In the genomic region with DNA sequence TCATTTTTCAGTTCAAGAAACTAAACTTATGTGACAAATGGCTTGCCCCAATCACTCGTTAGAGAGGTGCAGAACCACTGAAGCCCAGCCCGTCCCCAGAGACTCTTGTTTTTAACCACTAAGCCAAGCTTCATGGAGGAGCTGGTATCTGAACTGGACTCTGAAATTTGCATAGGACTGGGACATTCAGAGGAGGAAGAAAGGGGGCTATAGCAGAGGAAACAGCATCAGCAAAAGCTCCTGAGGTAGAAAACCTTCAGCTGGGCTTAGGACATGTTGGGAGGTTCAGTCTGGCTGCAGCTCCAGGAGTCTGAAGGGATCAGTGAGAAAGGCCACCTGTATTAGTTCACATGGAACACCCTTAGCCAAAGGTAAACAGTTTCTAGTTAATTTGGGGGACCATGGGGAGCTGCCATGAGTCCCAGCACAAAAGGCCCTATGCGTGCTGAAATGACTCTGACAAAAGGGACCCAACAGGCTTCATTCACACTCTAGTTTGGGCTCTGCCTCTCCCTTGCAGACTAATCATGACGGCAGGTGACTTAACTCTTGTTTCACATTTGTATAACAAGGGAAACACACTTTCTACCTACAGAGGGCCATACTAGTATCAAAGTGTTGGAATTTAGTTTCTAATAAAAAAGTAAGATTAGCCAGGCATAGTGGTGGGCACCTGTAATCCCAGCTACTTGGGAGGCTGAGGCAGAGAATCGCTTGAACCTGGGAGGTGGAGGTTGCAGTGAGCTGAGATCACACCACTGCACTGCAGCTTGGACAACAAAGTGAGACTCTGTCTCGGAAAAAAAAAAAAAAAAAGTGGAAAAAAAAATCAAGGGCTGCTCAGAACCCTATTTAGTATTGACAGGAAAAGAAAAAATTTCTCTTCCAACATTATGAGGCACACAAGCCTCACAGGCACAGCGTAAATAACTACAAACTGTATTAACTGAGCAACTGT, we compare ENCODE assay signal across 12 cellular contexts. TPM values are rescaled to one million over a fixed set of nuclear protein-coding genes. Genes with fewer than 3 reads are reported as not detected.
DNase-seq lines count a peak whose midpoint lies in the region; ATAC-seq, FAIRE-seq and TF ChIP-seq lines count a peak whose summit lies in the region.
"Had no signal": no experiment of that assay in that cellular context is flagged by ENCODE, and none has a peak within 500 bp of the region (broad histone marks: within the 10 kb centered on the region; RNA-seq: fewer than 3 reads in every experiment).

No MANE protein-coding gene starts in this region.

- DNase-seq in GM12865 (ENCODE audit: low read depth) (peak; percentile 91), GM20000 (ENCODE audit: low spot score) (peak; percentile 61), Peyer's patch (peak in 2 of 3 donors; percentile 73 to 77), COLO829 (ENCODE audit: low spot score) (no peak), NOMO-1 treated with dmso at 0.1 percent for 144 hours (lab: John Stamatoyannopoulos, UW; ENCODE audit: unreplicated experiment) (no peak), frontal cortex (ENCODE audit: low spot score in 2 of 2) (no peak), COLO668 (lab: John Stamatoyannopoulos, UW; ENCODE audit: unreplicated experiment) (no peak)
- DNase-seq: activated CD4-positive, CD25-positive, alpha-beta regulatory T cell treated with anti-CD3 and anti-CD28 coated beads, Interleukin-2, amount 50 U/mL, for 72 hours; activated naive CD8-positive, alpha-beta T cell treated with anti-CD3 and anti-CD28 coated beads, Interleukin-2, amount 10 ng/mL, durations not matched to agents 7 days and 5 days; effector CD8-positive, alpha-beta T cell; NCI-H1105 treated with DMSO at 0.1 percent for 48 hours had no signal

- no peaks in the 10 kb centered on the region for H3K36me3 ChIP-seq in Peyer's patch

- TF ChIP-seq POLR2A in Peyer's patch (IDR thresholded peaks at IDR 0.05), result no peak

- peak; percentile 76 for ATAC-seq in HG03025 (IDR thresholded peaks at IDR 0.05; ENCODE audit: low FRiP score, unreplicated experiment)

- no peak for FAIRE-seq in frontal cortex (lab: Jason Lieb, UNC)

- TF ChIP-seq CTCF in GM12865 (IDR thresholded peaks at IDR 0.05; ENCODE audit: insufficient read depth, low read depth, low read length, missing control alignments) (no peak), GM20000 (IDR thresholded peaks at IDR 0.05; ENCODE audit: extremely low read depth, missing control alignments) (no peak), Peyer's patch (IDR thresholded peaks at IDR 0.05) (no peak)

- H3K4me3 ChIP-seq in GM12865 (ENCODE audit: low read depth, low read length) (peak overlapping the region; percentile 37), Peyer's patch (peak overlapping the region in 1 of 4 donors; percentile 3)

- H3K27ac ChIP-seq in Peyer's patch, result peak overlapping the region in 2 of 4 donors; percentile 65 to 77

- H3K4me1 ChIP-seq in Peyer's patch, result peaks cover 0 to 9% (median 0%) of the 10 kb centered on the region in 4 donors

- H3K9me3 ChIP-seq in Peyer's patch, result peaks cover 0 to 10% (median 3%) of the 10 kb centered on the region in 4 donors

- H3K27me3 ChIP-seq in Peyer's patch, result no peaks in the 10 kb centered on the region

RNA-seq across cellular contexts. Expression of a gene that starts 10.2 kb away (rescaled TPM):
- total RNA-seq in Peyer's patch (10 to 100 TPM in 1 of 4 donors, 1 to 10 TPM in 3; 1.6 to 12.4 (median 4.2) TPM), frontal cortex (8.6 TPM)

RNA-seq across cellular contexts. Expression of a gene that starts 26.5 kb away (rescaled TPM):
- 100 to 1,000 TPM in 2 of 4 donors, 10 to 100 TPM in 2; 26.9 to 116 (median 77.0) TPM for total RNA-seq in Peyer's patch
- 75.0 TPM for total RNA-seq in frontal cortex

Comparison
In these comparisons a context has a peak if more than half of its experiments do, and no peak if none do; other contexts are left out.
1. DNase-seq: peak in GM12865 (single experiment), GM20000 (single experiment) and Peyer's patch (2 of 3); none in COLO829 (single experiment), NOMO-1 treated with dmso at 0.1 percent for 144 hours (single experiment), frontal cortex (0 of 2) and COLO668 (single experiment).